8 cellular contexts compared by ENCODE assay signal in genomic region chr4:2402453-2402852, GRCh38. TPM values are rescaled to one million over a fixed set of nuclear protein-coding genes. Genes with fewer than 3 reads are reported as not detected.
A peak's percentile ranks its signal among the peaks of the same experiment; 100 is the strongest.
DNase-seq lines count a peak whose midpoint lies in the region; ATAC-seq and TF ChIP-seq lines count a peak whose summit lies in the region.

No MANE protein-coding gene starts in this region.

- peaks cover 0 to 2% (median 0%) of the 10 kb centered on the region in 8 donors for H3K9me3 Mint-ChIP-seq in CD4-positive, alpha-beta memory T cell
- H3K9me3 Mint-ChIP-seq in endodermal cell, result no peaks in the 10 kb centered on the region

- H3K4me3 ChIP-seq in CD4-positive, alpha-beta memory T cell (ENCODE audit: low read length in 2 of 2), result peak overlapping the region in 1 of 2 donors; percentile 16
- no peak overlapping the region for H3K4me3 ChIP-seq in RWPE2 (ENCODE audit: severe bottlenecking)
- no peak overlapping the region for H3K4me3 ChIP-seq in endodermal cell (ENCODE audit: low read length)
- H3K4me3 ChIP-seq in osteoblast (ENCODE audit: insufficient read depth, low read length), result peak overlapping the region; percentile 61

- CTCF ChIA-PET in CD4-positive, alpha-beta memory T cell (lab: Charles Lee; ENCODE audit: partially characterized antibody), result interaction anchor here (1.1 to 2.9 kb wide), 6 partner anchors 10 to 162 kb away, joined by 3 to 29 read pairs (median 6); partner anchors contain the start of genes CFAP99 and ZFYVE28

- peaks cover 39 to 60% (median 53%) of the 10 kb centered on the region in 4 donors for H3K4me1 Mint-ChIP-seq in CD4-positive, alpha-beta memory T cell
- peaks cover 12% of the 10 kb centered on the region for H3K4me1 Mint-ChIP-seq in endodermal cell

- peak; percentile 49; the same call in 2 of the 3 replicates for ATAC-seq in RWPE2 (ENCODE audit: low read depth)
- ATAC-seq in HG03159 (IDR thresholded peaks at IDR 0.05; ENCODE audit: unreplicated experiment), result no peak
- no peak for ATAC-seq in GM19397 (IDR thresholded peaks at IDR 0.05; ENCODE audit: unreplicated experiment)

- H4K20me1 ChIP-seq in osteoblast (ENCODE audit: insufficient read depth, low read length), result no peaks in the 10 kb centered on the region

- H3K9me3 ChIP-seq in CD4-positive, alpha-beta memory T cell (ENCODE audit: control insufficient read depth in 1 of 2, low read length in 2 of 2), result no peaks in the 10 kb centered on the region
- H3K9me3 ChIP-seq in RWPE2 (ENCODE audit: severe bottlenecking) (no peaks in the 10 kb centered on the region), endodermal cell (ENCODE audit: control insufficient read depth, low read length) (no peaks in the 10 kb centered on the region), osteoblast (ENCODE audit: low read depth, low read length) (no peaks in the 10 kb centered on the region)

- DNase-seq in CD4-positive, alpha-beta memory T cell, result no peak
- no peak for DNase-seq in RWPE2 (ENCODE audit: low spot score)
- no peak for DNase-seq in endodermal cell
- no peak for DNase-seq in osteoblast (ENCODE audit: insufficient read length, low spot score, missing footprints)
- DNase-seq in SHP77 (lab: John Stamatoyannopoulos, UW), result no peak
- DNase-seq in GM19240 (ENCODE audit: insufficient read length, low spot score), result no peak

- H3K79me2 ChIP-seq in osteoblast (ENCODE audit: insufficient read depth, low read length), result no peaks in the 10 kb centered on the region

- no peak overlapping the region for H3K9ac ChIP-seq in endodermal cell (ENCODE audit: extremely low read depth, low read length, poor library complexity, severe bottlenecking)

- H3K4me2 ChIP-seq in osteoblast (ENCODE audit: insufficient read depth, low read length), result peak overlapping the region; percentile 76

- H3K4me1 ChIP-seq in CD4-positive, alpha-beta memory T cell (ENCODE audit: insufficient read depth, low read length), result peaks cover 38% of the 10 kb centered on the region
- H3K4me1 ChIP-seq in RWPE2 (ENCODE audit: insufficient read depth, poor library complexity, severe bottlenecking) (no peaks in the 10 kb centered on the region), endodermal cell (ENCODE audit: control insufficient read depth, insufficient read depth, low read length) (no peaks in the 10 kb centered on the region), osteoblast (ENCODE audit: insufficient read depth, low read length) (peaks cover 6% of the 10 kb centered on the region)

- peak overlapping the region in 6 of 7 donors; percentile 10 to 86 (median 56) for H3K27ac Mint-ChIP-seq in CD4-positive, alpha-beta memory T cell
- H3K27ac Mint-ChIP-seq in endodermal cell, result peak overlapping the region; percentile 45

- peak overlapping the region; percentile 77 for H2AFZ ChIP-seq in osteoblast (ENCODE audit: low read length)

- H3K27ac ChIP-seq in CD4-positive, alpha-beta memory T cell (ENCODE audit: low read depth, low read length), result no peak overlapping the region
- H3K27ac ChIP-seq in RWPE2 (ENCODE audit: poor library complexity, severe bottlenecking), result no peak overlapping the region
- no peak overlapping the region for H3K27ac ChIP-seq in endodermal cell (ENCODE audit: low read depth, low read length)
- no peak overlapping the region for H3K27ac ChIP-seq in osteoblast (ENCODE audit: low read depth, low read length)

- no peaks in the 10 kb centered on the region for H3K27me3 Mint-ChIP-seq in CD4-positive, alpha-beta memory T cell
- peaks cover 4% of the 10 kb centered on the region for H3K27me3 Mint-ChIP-seq in endodermal cell (ENCODE audit: insufficient read depth)

- POLR2A ChIA-PET in CD4-positive, alpha-beta memory T cell (lab: Charles Lee; ENCODE audit: partially characterized antibody), result interaction anchor here (1.1 to 5.5 kb wide), 5 partner anchors 10 to 141 kb away, joined by 3 to 53 read pairs (median 4); partner anchors contain the start of genes CFAP99, MXD4 and ZFYVE28

- no peaks in the 10 kb centered on the region for H3K36me3 ChIP-seq in CD4-positive, alpha-beta memory T cell (ENCODE audit: insufficient read depth, low read length)
- H3K36me3 ChIP-seq in RWPE2 (ENCODE audit: low read depth) (no peaks in the 10 kb centered on the region), endodermal cell (ENCODE audit: control insufficient read depth, insufficient read depth, low read length) (no peaks in the 10 kb centered on the region), osteoblast (ENCODE audit: insufficient read depth, low read length) (no peaks in the 10 kb centered on the region)

- intact Hi-C loops in CD4-positive, alpha-beta memory T cell (cut with micrococcal nuclease), result loop anchor here (1.0 kb wide), 1 partner anchor 10 kb away; no protein-coding TSS in a partner anchor

- 60 to 75% methylated on average over 12 of the region's 12 CpGs for WGBS in endodermal cell (ENCODE audit: insufficient coverage in 1 of 2, insufficient read length in 1 of 2), 2 experiments

- peak overlapping the region; percentile 69 to 89 (median 77) for H3K4me3 Mint-ChIP-seq in CD4-positive, alpha-beta memory T cell
- H3K4me3 Mint-ChIP-seq in endodermal cell, result peak overlapping the region; percentile 51

- no peaks in the 10 kb centered on the region for H3K27me3 ChIP-seq in CD4-positive, alpha-beta memory T cell (ENCODE audit: insufficient read depth, low read length)
- H3K27me3 ChIP-seq in RWPE2 (ENCODE audit: insufficient read depth, poor library complexity, severe bottlenecking), result no peaks in the 10 kb centered on the region
- H3K27me3 ChIP-seq in endodermal cell (ENCODE audit: control insufficient read depth, insufficient read depth, low read length, poor library complexity, severe bottlenecking), result no peaks in the 10 kb centered on the region
- H3K27me3 ChIP-seq in osteoblast (ENCODE audit: insufficient read depth, low read length), result peaks cover 7% of the 10 kb centered on the region

- peaks cover 2 to 6% of the 10 kb centered on the region in 2 donors for H3K36me3 Mint-ChIP-seq in CD4-positive, alpha-beta memory T cell
- H3K36me3 Mint-ChIP-seq in endodermal cell (ENCODE audit: low read depth), result no peaks in the 10 kb centered on the region

- TF ChIP-seq CTCF in RWPE2 (IDR thresholded peaks at IDR 0.05; ENCODE audit: poor library complexity, severe bottlenecking) (no peak), endodermal cell (conservative IDR thresholded peaks at IDR 0.05) (no peak), osteoblast (IDR thresholded peaks at IDR 0.05; ENCODE audit: extremely low read depth, low read depth, low read length) (no peak)

RNA-seq across cellular contexts. Expression of gene ZFYVE28, which starts 16.0 kb away (rescaled TPM):
- 10 to 100 TPM; 31.4 to 31.8 TPM for total RNA-seq in CD4-positive, alpha-beta memory T cell
- polyA plus RNA-seq in CD4-positive, alpha-beta memory T cell, result 10 to 100 TPM; 13.1 to 16.2 TPM
- 1 to 10 TPM in 1 of 2 donors, under 1 TPM in 1; 0.73 to 1.6 TPM for total RNA-seq in endodermal cell
- 0.32 TPM for polyA plus RNA-seq in endodermal cell (2013, experiment 1 of 2)
- 0.29 TPM for polyA plus RNA-seq in endodermal cell (2013, experiment 2 of 2)
- total RNA-seq in osteoblast, result 9.7 and 10.5 TPM in 2 replicates

RNA-seq across cellular contexts. Expression of gene CFAP99, which starts 16.3 kb away (rescaled TPM):
- under 1 TPM; 0.12 to 0.19 TPM for total RNA-seq in CD4-positive, alpha-beta memory T cell
- not detected for polyA plus RNA-seq in CD4-positive, alpha-beta memory T cell
- total RNA-seq in endodermal cell (not detected), osteoblast (under 0.01 TPM in 2 replicates)
- not detected for polyA plus RNA-seq in endodermal cell (2013, experiment 1 of 2)
- not detected for polyA plus RNA-seq in endodermal cell (2013, experiment 2 of 2)
